20 cellular contexts compared by ENCODE assay signal in the genomic region with DNA sequence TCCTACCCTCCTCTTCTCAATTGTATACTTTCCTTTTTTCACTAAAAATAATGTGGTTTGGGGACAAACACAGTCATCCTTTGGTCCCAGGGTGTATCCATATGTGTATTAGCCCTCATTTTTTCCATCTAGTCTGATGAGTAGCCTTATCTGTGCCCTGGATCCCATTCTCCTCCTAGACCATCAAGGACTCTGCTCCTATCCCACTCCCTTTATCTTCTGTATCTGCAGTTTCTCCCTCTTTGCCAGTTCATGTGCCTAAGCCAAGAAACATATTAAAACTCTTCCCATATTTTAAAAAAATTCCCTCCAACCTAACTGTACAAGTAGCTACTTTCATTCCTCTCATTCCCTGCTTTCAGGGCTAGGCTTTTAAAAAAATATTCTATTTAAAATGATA. TPM values are rescaled to one million over a fixed set of nuclear protein-coding genes. Genes with fewer than 3 reads are reported as not detected.
DNase-seq lines count a peak whose midpoint lies in the region; ATAC-seq, FAIRE-seq and TF ChIP-seq lines count a peak whose summit lies in the region.
"Had no signal": no experiment of that assay in that cellular context is flagged by ENCODE, and none has a peak within 500 bp of the region (broad histone marks: within the 10 kb centered on the region; RNA-seq: fewer than 3 reads in every experiment).

No MANE protein-coding gene starts in this region.

- H3K4me3 ChIP-seq in osteoblast (ENCODE audit: insufficient read depth, low read length) = no peak overlapping the region
- no peak overlapping the region for H3K4me3 ChIP-seq in aorta (ENCODE audit: low read length in 2 of 2)
- no peak overlapping the region for H3K4me3 ChIP-seq in pancreas
- H3K4me3 ChIP-seq in Caco-2 (ENCODE audit: low read depth, low read length) = no peak overlapping the region
- no peak overlapping the region for H3K4me3 ChIP-seq in testis
- H3K4me3 ChIP-seq: BLaER1, GM12878, GM23338, K562 had no signal

- H3K4me1 ChIP-seq in osteoblast (ENCODE audit: insufficient read depth, low read length) (no peaks in the 10 kb centered on the region), aorta (ENCODE audit: control insufficient read depth in 1 of 2, insufficient read depth in 2 of 2, low read length in 2 of 2) (peaks cover 2 to 4% of the 10 kb centered on the region in 2 donors), pancreas (no peaks in the 10 kb centered on the region), Caco-2 (no peaks in the 10 kb centered on the region), testis (no peaks in the 10 kb centered on the region)
- H3K4me1 ChIP-seq: BLaER1 had no signal

- H3K4me1 Mint-ChIP-seq in Caco-2 (ENCODE audit: low read depth, unreplicated experiment) = no peaks in the 10 kb centered on the region
- H3K4me1 Mint-ChIP-seq: GM23338 had no signal

- peaks cover 25% of the 10 kb centered on the region for H3K36me3 Mint-ChIP-seq in Caco-2 (ENCODE audit: insufficient read depth, unreplicated experiment)

- no peaks in the 10 kb centered on the region for H3K9me3 ChIP-seq in osteoblast (ENCODE audit: low read depth, low read length)
- H3K9me3 ChIP-seq in aorta (ENCODE audit: control insufficient read depth, low read length) = no peaks in the 10 kb centered on the region
- H3K9me3 ChIP-seq in pancreas = no peaks in the 10 kb centered on the region
- no peaks in the 10 kb centered on the region for H3K9me3 ChIP-seq in Caco-2
- no peaks in the 10 kb centered on the region for H3K9me3 ChIP-seq in testis
- H3K9me3 ChIP-seq: BLaER1 had no signal

- intact Hi-C loops in aorta (cut with DNase I) = no loop called here
- intact Hi-C loops in pancreas (cut with DNase I) = no loop called here
- intact Hi-C loops in Caco-2 (cut with micrococcal nuclease; ENCODE audit: unreplicated experiment) = no loop called here
- intact Hi-C loops in testis (cut with DNase I; ENCODE audit: low total_unique reads) = no loop called here

- H3K27ac ChIP-seq in osteoblast (ENCODE audit: low read depth, low read length) = no peak overlapping the region
- H3K27ac ChIP-seq in aorta (ENCODE audit: low read depth in 1 of 2, low read length in 2 of 2) = peak overlapping the region; percentile 28 to 40
- H3K27ac ChIP-seq in pancreas = no peak overlapping the region
- H3K27ac ChIP-seq in testis = no peak overlapping the region
- H3K27ac ChIP-seq: BLaER1, HL-60 had no signal

- no peak overlapping the region for H3K27ac Mint-ChIP-seq in Caco-2 (ENCODE audit: unreplicated experiment)
- H3K27ac Mint-ChIP-seq: GM23338 had no signal

- H2AFZ ChIP-seq in osteoblast (ENCODE audit: low read length) = no peak overlapping the region
- H2AFZ ChIP-seq: GM23338 had no signal

- TF ChIP-seq CTCF in osteoblast (IDR thresholded peaks at IDR 0.05; ENCODE audit: extremely low read depth, low read depth, low read length) (no peak), pancreas (IDR thresholded peaks at IDR 0.05) (no peak), Caco-2 (IDR thresholded peaks at IDR 0.05; ENCODE audit: insufficient read depth in 1 of 2, low read depth in 1 of 2, low read length in 1 of 2, severe bottlenecking in 1 of 2, unreplicated experiment in 1 of 2) (no peak), testis (IDR thresholded peaks at IDR 0.05) (no peak)

- no peak for FAIRE-seq in pancreas (lab: Jason Lieb, UNC)
- FAIRE-seq: GM12878, GM18507, K562 had no signal

- no TSS peak for BruUV-seq in Caco-2 (replicated peaks; lab: Mats Ljungman, UMichigan)

- H3K4me2 ChIP-seq in osteoblast (ENCODE audit: insufficient read depth, low read length) = no peak overlapping the region
- H3K4me2 ChIP-seq: BLaER1, GM23338 had no signal

- H3K27me3 ChIP-seq in osteoblast (ENCODE audit: insufficient read depth, low read length) (no peaks in the 10 kb centered on the region), aorta (ENCODE audit: control insufficient read depth in 1 of 2, insufficient read depth in 2 of 2, low read length in 1 of 2) (no peaks in the 10 kb centered on the region), pancreas (no peaks in the 10 kb centered on the region), Caco-2 (replicated peaks; ENCODE audit: control insufficient read depth, insufficient read depth, low read length) (no peaks in the 10 kb centered on the region), testis (no peaks in the 10 kb centered on the region)
- H3K27me3 ChIP-seq: BLaER1 had no signal

- ATAC-seq in SK-N-SH treated with all-trans-retinoic acid at 6 μM for 48 hours (peak; percentile 52; the same call in 2 of the 3 replicates), aorta (ENCODE audit: low FRiP score) (no peak), pancreas (no peak)
- ATAC-seq: GM12878, GM23338, K562 had no signal

- CTCF ChIA-PET in Caco-2 (lab: Charles Lee) = no interaction called here

- no peaks in the 10 kb centered on the region for H4K20me1 ChIP-seq in osteoblast (ENCODE audit: insufficient read depth, low read length)
- H4K20me1 ChIP-seq: BLaER1 had no signal

- H3K36me3 ChIP-seq in osteoblast (ENCODE audit: insufficient read depth, low read length) (peaks cover 18% of the 10 kb centered on the region), aorta (ENCODE audit: control insufficient read depth in 1 of 2, insufficient read depth in 2 of 2, low read length in 1 of 2) (peaks cover 0 to 3% of the 10 kb centered on the region in 2 donors), pancreas (peaks cover 0 to 3% (median 0%) of the 10 kb centered on the region in 3 donors), Caco-2 (ENCODE audit: control insufficient read depth, insufficient read depth, low read length) (no peaks in the 10 kb centered on the region), testis (ENCODE audit: low read depth, missing control alignments) (no peaks in the 10 kb centered on the region)

- TF ChIP-seq POLR2A in testis (IDR thresholded peaks at IDR 0.05) = no peak

- no peak overlapping the region for H3K4me3 Mint-ChIP-seq in Caco-2 (ENCODE audit: unreplicated experiment)
- H3K4me3 Mint-ChIP-seq: GM23338 had no signal

- no peaks in the 10 kb centered on the region for H3K27me3 Mint-ChIP-seq in Caco-2 (ENCODE audit: insufficient read depth, unreplicated experiment)

- no peaks in the 10 kb centered on the region for H3K79me2 ChIP-seq in osteoblast (ENCODE audit: insufficient read depth, low read length)

- DNase-seq in EH (ENCODE audit: low read depth) (peak; percentile 6), osteoblast (ENCODE audit: insufficient read length, low spot score, missing footprints) (peak; percentile 69), aorta (no peak), pancreas (no peak), Caco-2 (no peak), testis (no peak)
- DNase-seq: 8988T, AML-193, Calu3, DMS 273 treated with DMSO at 0.1 percent for 48 hours, H7 had no signal

- H3K9me3 Mint-ChIP-seq in Caco-2 (ENCODE audit: unreplicated experiment) = no peaks in the 10 kb centered on the region
- H3K9me3 Mint-ChIP-seq: GM23338 had no signal

- POLR2A ChIA-PET in Caco-2 (lab: Charles Lee) = no interaction called here

TF ChIP-seq in SK-N-SH treated with all-trans-retinoic acid at 6 μM for 48 hours, 23 proteins besides CTCF, POLR2A, EP300 and RAD21 (continues in another document):
- TF ChIP-seq SNAI2 (CRISPR knock-in tag; IDR thresholded peaks at IDR 0.05) (no peak), GLIS3 (CRISPR knock-in tag; IDR thresholded peaks at IDR 0.05) (no peak), ZC3H10 (CRISPR knock-in tag; IDR thresholded peaks at IDR 0.05) (no peak), ZFP30 (CRISPR knock-in tag; IDR thresholded peaks at IDR 0.05) (no peak), ZNF8 (CRISPR knock-in tag; IDR thresholded peaks at IDR 0.05) (no peak)
- TF ChIP-seq, protein P1, sequence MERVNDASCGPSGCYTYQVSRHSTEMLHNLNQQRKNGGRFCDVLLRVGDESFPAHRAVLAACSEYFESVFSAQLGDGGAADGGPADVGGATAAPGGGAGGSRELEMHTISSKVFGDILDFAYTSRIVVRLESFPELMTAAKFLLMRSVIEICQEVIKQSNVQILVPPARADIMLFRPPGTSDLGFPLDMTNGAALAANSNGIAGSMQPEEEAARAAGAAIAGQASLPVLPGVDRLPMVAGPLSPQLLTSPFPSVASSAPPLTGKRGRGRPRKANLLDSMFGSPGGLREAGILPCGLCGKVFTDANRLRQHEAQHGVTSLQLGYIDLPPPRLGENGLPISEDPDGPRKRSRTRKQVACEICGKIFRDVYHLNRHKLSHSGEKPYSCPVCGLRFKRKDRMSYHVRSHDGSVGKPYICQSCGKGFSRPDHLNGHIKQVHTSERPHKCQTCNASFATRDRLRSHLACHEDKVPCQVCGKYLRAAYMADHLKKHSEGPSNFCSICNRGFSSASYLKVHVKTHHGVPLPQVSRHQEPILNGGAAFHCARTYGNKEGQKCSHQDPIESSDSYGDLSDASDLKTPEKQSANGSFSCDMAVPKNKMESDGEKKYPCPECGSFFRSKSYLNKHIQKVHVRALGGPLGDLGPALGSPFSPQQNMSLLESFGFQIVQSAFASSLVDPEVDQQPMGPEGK (CRISPR knock-in tag; IDR thresholded peaks at IDR 0.05; ENCODE audit: borderline replicate concordance) = no peak

RNA-seq across cellular contexts. Expression of a gene that starts 25.2 kb away (rescaled TPM):
- total RNA-seq in osteoblast = 45.7 and 51.4 TPM in 2 replicates
- total RNA-seq in aorta = 10 to 100 TPM; 40.5 to 55.5 TPM
- 10 to 100 TPM in 1 of 2 donors, 1 to 10 TPM in 1; 9.1 to 44.6 TPM for polyA plus RNA-seq in aorta
- total RNA-seq in pancreas = 10 to 100 TPM in 3 of 6 donors, 1 to 10 TPM in 3; 6.7 to 19.1 (median 9.9) TPM
- 10 to 100 TPM; 14.7 to 30.7 TPM for polyA plus RNA-seq in pancreas
- 41.7 and 43.5 TPM in 2 replicates for total RNA-seq in Caco-2 (2022)
- total RNA-seq in testis = 100 to 1,000 TPM in 1 of 2 donors, 10 to 100 TPM in 1; 63.7 to 101 TPM
- polyA plus RNA-seq in testis (ENCODE audit: insufficient read depth, low read depth, low replicate concordance) = 33.3 TPM

RNA-seq across cellular contexts. Expression of a gene that starts 51.7 kb away (rescaled TPM):
- total RNA-seq in osteoblast (232 and 268 TPM in 2 replicates), aorta (100 to 1,000 TPM; 484 to 786 TPM), pancreas (10 to 100 TPM in 1 of 6 donors, 1 to 10 TPM in 5; 3.1 to 12.0 (median 6.8) TPM), Caco-2 (2022) (18.8 and 23.0 TPM in 2 replicates), testis (100 to 1,000 TPM; 130 to 168 TPM)
- polyA plus RNA-seq in aorta (100 to 1,000 TPM; 134 to 143 TPM), pancreas (1 to 10 TPM; 6.0 to 7.2 TPM), testis (ENCODE audit: insufficient read depth, low read depth, low replicate concordance) (151 TPM)
- total RNA-seq: G401 had no signal

RNA-seq across cellular contexts. Expression of a gene that starts 56.1 kb away (rescaled TPM):
- total RNA-seq in osteoblast (not detected in 2 replicates), aorta (not detected), pancreas (not detected), Caco-2 (2022) (not detected in 2 replicates), testis (100 to 1,000 TPM in 1 of 2 donors, 10 to 100 TPM in 1; 80.8 to 139 TPM)
- polyA plus RNA-seq in aorta (not detected), pancreas (not detected), testis (ENCODE audit: insufficient read depth, low read depth, low replicate concordance) (374 TPM)
- total RNA-seq: Calu3, Daoy, G401, GM12878, GM23338, H7, K562 had no signal
- polyA plus RNA-seq: GM12878, K562 had no signal

Comparison
In these comparisons a context has a peak if more than half of its experiments do, and no peak if none do; other contexts are left out.
1. DNase-seq: peak in EH (single experiment) and osteoblast (single experiment); none in aorta (0 of 2), pancreas (0 of 6), Caco-2 (0 of 2) and testis (single experiment).
2. H3K27ac ChIP-seq: peak in aorta (2 of 2); none in osteoblast (single experiment), pancreas (0 of 4) and testis (0 of 2).
3. RNA of a gene that starts 56.1 kb away (total RNA-seq): 80.8 to 139 TPM in testis; not detected in Caco-2, not detected in aorta, not detected in osteoblast and not detected in pancreas; every median in the first group is over 10 times any median in the second.